Comparison of ENCODE assay signal across 15 cellular contexts in the genomic region with DNA sequence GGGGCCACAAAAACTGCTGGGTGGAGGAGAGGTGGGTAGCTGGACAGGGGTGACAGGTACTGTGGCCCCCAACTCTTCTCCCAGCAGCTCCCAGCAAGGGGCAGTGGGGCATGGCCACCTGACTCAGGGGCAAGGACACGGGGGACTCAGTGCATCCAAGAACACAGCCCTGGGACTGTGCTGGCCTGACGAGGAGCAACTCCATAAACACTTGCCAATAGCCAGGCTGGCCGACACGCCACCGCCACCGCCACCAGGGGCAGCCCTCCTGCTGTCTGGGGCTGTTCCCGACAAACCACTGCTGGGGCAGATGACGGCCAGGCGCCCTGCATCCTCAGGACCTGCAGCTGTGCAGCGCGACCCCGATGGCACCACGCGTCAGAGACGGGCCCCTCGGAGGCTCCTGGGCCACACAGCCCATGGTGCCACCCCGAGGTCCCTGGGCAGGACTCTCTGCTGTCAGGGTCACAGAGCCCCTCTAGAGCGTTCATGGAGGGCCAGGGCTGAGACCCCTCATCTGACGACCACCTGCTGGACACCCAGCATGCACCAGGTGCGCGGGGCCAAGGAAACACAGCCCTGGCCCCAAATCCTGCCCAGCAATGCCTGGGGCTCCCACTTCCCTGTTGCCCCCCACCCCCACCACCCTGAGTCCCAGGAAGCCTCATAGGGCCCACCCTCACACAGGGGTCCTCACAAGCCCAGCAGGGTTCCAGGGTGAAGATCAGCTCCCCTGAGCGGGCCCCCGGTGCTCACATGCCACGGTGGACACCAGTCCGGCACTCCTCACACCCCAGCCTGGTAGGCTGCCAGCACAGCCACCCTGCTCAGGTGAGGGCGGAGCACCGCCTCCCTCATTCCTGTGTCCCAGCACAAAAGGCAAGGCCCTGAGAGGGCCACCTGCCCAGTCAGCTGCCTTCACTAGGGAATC. TPM values are rescaled to one million over a fixed set of nuclear protein-coding genes. Genes with fewer than 3 reads are reported as not detected.
A peak's percentile ranks its signal among the peaks of the same experiment; 100 is the strongest.
DNase-seq lines count a peak whose midpoint lies in the region; ATAC-seq and TF ChIP-seq lines count a peak whose summit lies in the region.
"Had no signal": no experiment of that assay in that cellular context is flagged by ENCODE, and none has a peak within 500 bp of the region (broad histone marks: within the 10 kb centered on the region; RNA-seq: fewer than 3 reads in every experiment).

No MANE protein-coding gene starts in this region.

- H3K4me3 ChIP-seq in BLaER1 treated with 17β-estradiol and CSF1 and Interleukin-3, amounts not matched to agents 10 nM and 100 nM = no peak overlapping the region
- no peak overlapping the region for H3K4me3 ChIP-seq in ovary
- H3K4me3 ChIP-seq: PC-9 had no signal

- H3K4me2 ChIP-seq in BLaER1 treated with 17β-estradiol and CSF1 and Interleukin-3, amounts not matched to agents 10 nM and 100 nM = peak overlapping the region in 7 of 11 experiments; percentile 2 to 53 (median 41); a peak in 9 of 22 replicates
- H3K4me2 ChIP-seq: PC-9 had no signal

- H3K4me1 ChIP-seq in BLaER1 treated with 17β-estradiol and CSF1 and Interleukin-3, amounts not matched to agents 10 nM and 100 nM = peaks cover 26 to 75% (median 51%) of the 10 kb centered on the region in 10 experiments
- peaks cover 5% of the 10 kb centered on the region for H3K4me1 ChIP-seq in ovary (ENCODE audit: insufficient read depth)

- H4K20me1 ChIP-seq in BLaER1 treated with 17β-estradiol and CSF1 and Interleukin-3, amounts not matched to agents 10 nM and 100 nM = peaks cover 0 to 100% (median 77%) of the 10 kb centered on the region in 11 experiments; a peak in 14 of 22 replicates

- TF ChIP-seq EP300 in ovary (IDR thresholded peaks at IDR 0.05) = no peak

- peaks cover 0 to 10% (median 0%) of the 10 kb centered on the region in 11 experiments; a peak in 1 of 22 replicates for H3K9me3 ChIP-seq in BLaER1 treated with 17β-estradiol and CSF1 and Interleukin-3, amounts not matched to agents 10 nM and 100 nM (replicated peaks in 1 of 11)
- H3K9me3 ChIP-seq in ovary = no peaks in the 10 kb centered on the region

- no peak for TF ChIP-seq CTCF in ovary (IDR thresholded peaks at IDR 0.05)

- H3K36me3 ChIP-seq in BLaER1 treated with 17β-estradiol and CSF1 and Interleukin-3, amounts not matched to agents 10 nM and 100 nM = peaks cover 0 to 96% (median 0%) of the 10 kb centered on the region in 11 experiments; a peak in 10 of 22 replicates
- no peaks in the 10 kb centered on the region for H3K36me3 ChIP-seq in ovary

- 91 to 94% (median 94%) methylated on average over 23 to 27 of the region's 27 CpGs for WGBS in ovary, 3 donors

- TF ChIP-seq POLR2A in ovary (IDR thresholded peaks at IDR 0.05) = no peak

- no peak overlapping the region; a peak in 1 of 22 replicates for H3K9ac ChIP-seq in BLaER1 treated with 17β-estradiol and CSF1 and Interleukin-3, amounts not matched to agents 10 nM and 100 nM

- H3K27ac ChIP-seq in BLaER1 treated with 17β-estradiol and CSF1 and Interleukin-3, amounts not matched to agents 10 nM and 100 nM = no peak overlapping the region
- no peak overlapping the region for H3K27ac ChIP-seq in ovary
- H3K27ac ChIP-seq: epithelial cell of prostate, PC-9 had no signal

- H3K27me3 ChIP-seq in BLaER1 treated with 17β-estradiol and CSF1 and Interleukin-3, amounts not matched to agents 10 nM and 100 nM = no peaks in the 10 kb centered on the region
- H3K27me3 ChIP-seq in ovary = no peaks in the 10 kb centered on the region

- ATAC-seq in HG02610 (IDR thresholded peaks at IDR 0.05; ENCODE audit: unreplicated experiment) = no peak
- no peak for ATAC-seq in HG02973 (IDR thresholded peaks at IDR 0.05; ENCODE audit: unreplicated experiment)
- ATAC-seq: activated CD8-positive, alpha-beta T cell treated with anti-CD3 and anti-CD28 coated beads, Interleukin-2, amount 10 ng/mL, durations not matched to agents 7 days and 5 days had no signal

- intact Hi-C loops in cardiac septum (cut with DNase I) (no loop called here), ovary (cut with DNase I) (no loop called here)

- DNase-seq in HT-29 (ENCODE audit: low spot score) (peak; percentile 81), cardiac septum (ENCODE audit: low spot score) (peak; percentile 68), ovary (peak in 3 of 5 donors; percentile 8 to 39 (median 26)), NCI-H1092 treated with DMSO at 0.1 percent for 48 hours (lab: John Stamatoyannopoulos, UW) (no peak), NCI-H510A (lab: John Stamatoyannopoulos, UW) (no peak)
- DNase-seq: activated CD8-positive, alpha-beta T cell treated with anti-CD3 and anti-CD28 coated beads, Interleukin-2, amount 10 ng/mL, durations not matched to agents 7 days and 5 days; AML-193; GF-D8; KG1; midbrain; PC-9 had no signal

RNA-seq across cellular contexts. Expression of a gene that starts 56.0 kb away (rescaled TPM):
- total RNA-seq in HT-29 (2014; rRNA removed; shearing (Covaris generic)) = 53.0 and 60.4 TPM in 2 replicates
- total RNA-seq in cardiac septum (90.3 TPM), ovary (10 to 100 TPM; 29.4 to 42.0 (median 34.9) TPM)
- polyA plus RNA-seq in ovary = 10 to 100 TPM; 19.7 to 33.3 TPM

Comparison
In these comparisons a context has a peak if more than half of its experiments do, and no peak if none do; other contexts are left out.
1. DNase-seq: peak in HT-29 (single experiment), cardiac septum (single experiment) and ovary (3 of 5); none in NCI-H1092 treated with DMSO at 0.1 percent for 48 hours (single experiment) and NCI-H510A (single experiment).